In the genomic region with DNA sequence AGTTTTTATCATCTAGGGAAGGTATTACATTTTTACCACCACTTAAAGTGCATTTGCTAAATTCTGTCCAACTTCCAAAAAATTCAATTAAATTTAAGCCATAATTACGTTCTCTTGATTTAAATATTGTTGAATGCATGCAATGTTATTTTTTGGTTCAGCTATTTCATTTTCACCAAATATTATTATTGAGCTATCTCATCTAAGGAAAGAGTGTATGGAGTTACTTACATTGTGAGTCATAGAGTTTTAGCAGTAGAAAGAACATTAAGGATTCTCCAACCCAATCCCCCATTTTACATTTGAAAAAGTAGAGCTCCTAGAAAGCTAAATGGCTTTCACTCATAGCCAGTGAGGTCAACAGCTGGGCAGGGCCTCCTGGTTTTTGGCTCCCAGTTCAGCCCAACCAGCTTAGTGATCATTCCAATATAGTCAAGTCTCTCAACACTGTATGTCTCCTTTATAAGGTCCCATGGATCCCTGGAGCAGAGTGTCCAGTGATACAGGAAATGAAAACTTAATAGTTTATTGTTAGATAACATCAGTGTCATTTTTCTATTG, we compare ENCODE assay signal across 26 cellular contexts.
"Had no signal": no experiment of that assay in that cellular context is flagged by ENCODE, and none has a peak within 500 bp of the region (broad histone marks: within the 10 kb centered on the region; RNA-seq: fewer than 3 reads in every experiment).

No MANE protein-coding gene starts in this region.

- H2AFZ ChIP-seq: parathyroid adenoma had no signal

- H3K27ac Mint-ChIP-seq: dendritic cell treated with granulocyte-macrophage colony-stimulating factor and Interleukin-4, amounts not matched to agents 40 ng/mL and 50 ng/mL, for 4 days; endodermal cell; memory B cell; nephron; neural progenitor cell; progenitor cell of endocrine pancreas had no signal

- ATAC-seq: esophagus mucosa, gastroesophageal sphincter, heart right ventricle, left lobe of liver, right lobe of liver had no signal

- H3K36me3 Mint-ChIP-seq: memory B cell, neural progenitor cell had no signal

- H3K9me3 Mint-ChIP-seq: dendritic cell treated with granulocyte-macrophage colony-stimulating factor and Interleukin-4, amounts not matched to agents 40 ng/mL and 50 ng/mL, for 4 days; endodermal cell; memory B cell; nephron; neural progenitor cell had no signal

- H3K36me3 ChIP-seq: colonic mucosa, gastroesophageal sphincter, heart right ventricle, neural progenitor cell, right lobe of liver, stomach, thyroid gland had no signal

- H3K4me1 ChIP-seq: colonic mucosa, gastroesophageal sphincter, neural progenitor cell, parathyroid adenoma, right lobe of liver, stomach, thyroid gland had no signal

- H3K79me2 ChIP-seq: parathyroid adenoma had no signal

- DNase-seq: colonic mucosa; effector CD8-positive, alpha-beta T cell; endodermal cell; foreskin fibroblast; heart right ventricle; hippocampal formation; kidney; right lobe of liver; small intestine; stimulated activated CD4-positive, alpha-beta T cell treated with anti-CD3 and anti-CD28 coated beads, Interleukin-15, amount 100 ng/mL, for 24 hours; stimulated activated CD4-positive, alpha-beta T cell treated with anti-CD3 and anti-CD28 coated beads, Interleukin-2, amount 100 ng/mL, for 48 hours; stimulated activated naive CD4-positive, alpha-beta T cell; stomach; thyroid gland; trophoblast cell had no signal

- H3K4me3 ChIP-seq: colonic mucosa, gastroesophageal sphincter, heart right ventricle, lung, neural progenitor cell, right lobe of liver, stomach, thyroid gland had no signal

- H3K4me2 ChIP-seq: neural progenitor cell had no signal

- H3K27ac ChIP-seq: colonic mucosa, epithelial cell of prostate, gastroesophageal sphincter, heart right ventricle, neural progenitor cell, parathyroid adenoma, right lobe of liver, stomach, thyroid gland had no signal

- H3K4me3 Mint-ChIP-seq: dendritic cell treated with granulocyte-macrophage colony-stimulating factor and Interleukin-4, amounts not matched to agents 40 ng/mL and 50 ng/mL, for 4 days; endodermal cell; memory B cell; nephron; neural progenitor cell had no signal

- H3K4me1 Mint-ChIP-seq: memory B cell, neural progenitor cell had no signal

- H3K27me3 ChIP-seq: colonic mucosa, gastroesophageal sphincter, heart right ventricle, neural progenitor cell, right lobe of liver, stomach, thyroid gland had no signal

- H3K27me3 Mint-ChIP-seq: dendritic cell treated with granulocyte-macrophage colony-stimulating factor and Interleukin-4, amounts not matched to agents 40 ng/mL and 50 ng/mL, for 4 days; memory B cell; progenitor cell of endocrine pancreas had no signal
